In genomic region chr11:62025429-62026105, GRCh38 we compare ENCODE assay signal across 1 cellular context.
TF ChIP-seq lines count a peak whose summit lies in the region.

No MANE protein-coding gene starts in this region.

TF ChIP-seq in HEK293, 187 proteins besides CTCF, POLR2A, EP300 and RAD21 (continued from another document and continues in another):
- TF ChIP-seq ZNF280D (tag by site-specific recombination; IDR thresholded peaks at IDR 0.05): no peak
- TF ChIP-seq, protein P1, sequence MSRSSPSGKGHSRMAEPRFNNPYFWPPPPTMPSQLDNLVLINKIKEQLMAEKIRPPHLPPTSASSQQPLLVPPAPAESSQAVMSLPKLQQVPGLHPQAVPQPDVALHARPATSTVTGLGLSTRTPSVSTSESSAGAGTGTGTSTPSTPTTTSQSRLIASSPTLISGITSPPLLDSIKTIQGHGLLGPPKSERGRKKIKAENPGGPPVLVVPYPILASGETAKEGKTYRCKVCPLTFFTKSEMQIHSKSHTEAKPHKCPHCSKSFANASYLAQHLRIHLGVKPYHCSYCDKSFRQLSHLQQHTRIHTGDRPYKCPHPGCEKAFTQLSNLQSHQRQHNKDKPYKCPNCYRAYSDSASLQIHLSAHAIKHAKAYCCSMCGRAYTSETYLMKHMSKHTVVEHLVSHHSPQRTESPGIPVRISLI (tag by site-specific recombination; IDR thresholded peaks at IDR 0.05): no peak
- no peak for TF ChIP-seq ZBTB8A (tag by site-specific recombination; IDR thresholded peaks at IDR 0.05)
- TF ChIP-seq ZNF596 (tag by site-specific recombination; IDR thresholded peaks at IDR 0.05): no peak
- no peak for TF ChIP-seq FEZF1 (tag by site-specific recombination; IDR thresholded peaks at IDR 0.05)
- no peak for TF ChIP-seq ZNF26 (tag by site-specific recombination; IDR thresholded peaks at IDR 0.05)
- no peak for TF ChIP-seq ZBTB1 (tag by site-specific recombination; IDR thresholded peaks at IDR 0.05)
- no peak for TF ChIP-seq ZNF658 (tag by site-specific recombination; IDR thresholded peaks at IDR 0.05)
- no peak for TF ChIP-seq ZNF521 (tag by site-specific recombination; IDR thresholded peaks at IDR 0.05)
- TF ChIP-seq ELK4 (IDR thresholded peaks at IDR 0.05; ENCODE audit: borderline replicate concordance, low read depth, low read length): no peak
- TF ChIP-seq MEIS1 (CRISPR knock-in tag; IDR thresholded peaks at IDR 0.05; ENCODE audit: borderline replicate concordance): no peak
- TF ChIP-seq OSR2 (tag by site-specific recombination; IDR thresholded peaks at IDR 0.05): peak; percentile 43; the same call in 1 of the 2 replicates
- TF ChIP-seq ZFP41 (tag by site-specific recombination; IDR thresholded peaks at IDR 0.05; ENCODE audit: borderline replicate concordance): no peak
- TF ChIP-seq KLF10 (tag by site-specific recombination; IDR thresholded peaks at IDR 0.05): no peak
- peak; percentile 76 for TF ChIP-seq SP7 (tag by site-specific recombination; IDR thresholded peaks at IDR 0.05)
- TF ChIP-seq ZNF830 (tag by site-specific recombination; IDR thresholded peaks at IDR 0.05; ENCODE audit: low read depth): no peak
- TF ChIP-seq SCRT1 (tag by site-specific recombination; IDR thresholded peaks at IDR 0.05; ENCODE audit: borderline replicate concordance): no peak
- TF ChIP-seq ZNF571 (tag by site-specific recombination; IDR thresholded peaks at IDR 0.05): no peak
- TF ChIP-seq KLF8 (tag by site-specific recombination; IDR thresholded peaks at IDR 0.05): peak; percentile 25; the same call in 1 of the 2 replicates
- no peak for TF ChIP-seq HOXC10 (CRISPR knock-in tag; IDR thresholded peaks at IDR 0.05)
- TF ChIP-seq REPIN1 (tag by site-specific recombination; IDR thresholded peaks at IDR 0.05; ENCODE audit: low read depth): no peak
- TF ChIP-seq ZNF555 (tag by site-specific recombination; conservative IDR thresholded peaks at IDR 0.05): no peak
- TF ChIP-seq ZNF223 (tag by site-specific recombination; IDR thresholded peaks at IDR 0.05): no peak
- peak; percentile 46 for TF ChIP-seq SP3 (tag by site-specific recombination; IDR thresholded peaks at IDR 0.05)
- no peak for TF ChIP-seq GLIS2 (tag by site-specific recombination; IDR thresholded peaks at IDR 0.05)
- 0 out of 2 replicates have a peak, but pooled peaks have one; percentile 28 for TF ChIP-seq WT1 (tag by site-specific recombination; IDR thresholded peaks at IDR 0.05)
- TF ChIP-seq ZBTB17 (tag by site-specific recombination; IDR thresholded peaks at IDR 0.05): peak; percentile 68
- no peak for TF ChIP-seq ZNF626 (tag by site-specific recombination; IDR thresholded peaks at IDR 0.05)
- TF ChIP-seq BCL6B (tag by site-specific recombination; IDR thresholded peaks at IDR 0.05): no peak
- TF ChIP-seq TRIM28 (IDR thresholded peaks at IDR 0.05; ENCODE audit: borderline replicate concordance, low read length): peak; percentile 80; the same call in 1 of the 2 replicates
- no peak for TF ChIP-seq ZNF157 (tag by site-specific recombination; IDR thresholded peaks at IDR 0.05)
- TF ChIP-seq, protein P2, sequence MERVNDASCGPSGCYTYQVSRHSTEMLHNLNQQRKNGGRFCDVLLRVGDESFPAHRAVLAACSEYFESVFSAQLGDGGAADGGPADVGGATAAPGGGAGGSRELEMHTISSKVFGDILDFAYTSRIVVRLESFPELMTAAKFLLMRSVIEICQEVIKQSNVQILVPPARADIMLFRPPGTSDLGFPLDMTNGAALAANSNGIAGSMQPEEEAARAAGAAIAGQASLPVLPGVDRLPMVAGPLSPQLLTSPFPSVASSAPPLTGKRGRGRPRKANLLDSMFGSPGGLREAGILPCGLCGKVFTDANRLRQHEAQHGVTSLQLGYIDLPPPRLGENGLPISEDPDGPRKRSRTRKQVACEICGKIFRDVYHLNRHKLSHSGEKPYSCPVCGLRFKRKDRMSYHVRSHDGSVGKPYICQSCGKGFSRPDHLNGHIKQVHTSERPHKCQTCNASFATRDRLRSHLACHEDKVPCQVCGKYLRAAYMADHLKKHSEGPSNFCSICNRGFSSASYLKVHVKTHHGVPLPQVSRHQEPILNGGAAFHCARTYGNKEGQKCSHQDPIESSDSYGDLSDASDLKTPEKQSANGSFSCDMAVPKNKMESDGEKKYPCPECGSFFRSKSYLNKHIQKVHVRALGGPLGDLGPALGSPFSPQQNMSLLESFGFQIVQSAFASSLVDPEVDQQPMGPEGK (tag by site-specific recombination; IDR thresholded peaks at IDR 0.05): no peak
- TF ChIP-seq REST (tag by site-specific recombination; IDR thresholded peaks at IDR 0.05): no peak
- TF ChIP-seq, protein P3, sequence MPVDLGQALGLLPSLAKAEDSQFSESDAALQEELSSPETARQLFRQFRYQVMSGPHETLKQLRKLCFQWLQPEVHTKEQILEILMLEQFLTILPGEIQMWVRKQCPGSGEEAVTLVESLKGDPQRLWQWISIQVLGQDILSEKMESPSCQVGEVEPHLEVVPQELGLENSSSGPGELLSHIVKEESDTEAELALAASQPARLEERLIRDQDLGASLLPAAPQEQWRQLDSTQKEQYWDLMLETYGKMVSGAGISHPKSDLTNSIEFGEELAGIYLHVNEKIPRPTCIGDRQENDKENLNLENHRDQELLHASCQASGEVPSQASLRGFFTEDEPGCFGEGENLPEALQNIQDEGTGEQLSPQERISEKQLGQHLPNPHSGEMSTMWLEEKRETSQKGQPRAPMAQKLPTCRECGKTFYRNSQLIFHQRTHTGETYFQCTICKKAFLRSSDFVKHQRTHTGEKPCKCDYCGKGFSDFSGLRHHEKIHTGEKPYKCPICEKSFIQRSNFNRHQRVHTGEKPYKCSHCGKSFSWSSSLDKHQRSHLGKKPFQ (tag by site-specific recombination; IDR thresholded peaks at IDR 0.05): 0 out of 2 replicates have a peak, but pooled peaks have one; percentile 34
- TF ChIP-seq, protein P4, sequence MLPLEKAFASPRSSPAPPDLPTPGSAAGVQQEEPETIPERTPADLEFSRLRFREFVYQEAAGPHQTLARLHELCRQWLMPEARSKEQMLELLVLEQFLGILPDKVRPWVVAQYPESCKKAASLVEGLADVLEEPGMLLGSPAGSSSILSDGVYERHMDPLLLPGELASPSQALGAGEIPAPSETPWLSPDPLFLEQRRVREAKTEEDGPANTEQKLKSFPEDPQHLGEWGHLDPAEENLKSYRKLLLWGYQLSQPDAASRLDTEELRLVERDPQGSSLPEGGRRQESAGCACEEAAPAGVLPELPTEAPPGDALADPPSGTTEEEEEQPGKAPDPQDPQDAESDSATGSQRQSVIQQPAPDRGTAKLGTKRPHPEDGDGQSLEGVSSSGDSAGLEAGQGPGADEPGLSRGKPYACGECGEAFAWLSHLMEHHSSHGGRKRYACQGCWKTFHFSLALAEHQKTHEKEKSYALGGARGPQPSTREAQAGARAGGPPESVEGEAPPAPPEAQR (tag by site-specific recombination; IDR thresholded peaks at IDR 0.05): no peak
- TF ChIP-seq ZNF341 (tag by site-specific recombination; IDR thresholded peaks at IDR 0.05; ENCODE audit: low read depth): no peak
- no peak for TF ChIP-seq ZNF169 (tag by site-specific recombination; IDR thresholded peaks at IDR 0.05)
- TF ChIP-seq ZNF221 (tag by site-specific recombination; IDR thresholded peaks at IDR 0.05; ENCODE audit: borderline replicate concordance): no peak
- no peak for TF ChIP-seq PRDM6 (tag by site-specific recombination; IDR thresholded peaks at IDR 0.05)
- no peak for TF ChIP-seq ZNF132 (tag by site-specific recombination; IDR thresholded peaks at IDR 0.05; ENCODE audit: borderline replicate concordance)
- TF ChIP-seq ZNF24 (tag by site-specific recombination; IDR thresholded peaks at IDR 0.05): peak; percentile 57; the same call in 1 of the 2 replicates
- TF ChIP-seq KLF7 (tag by site-specific recombination; IDR thresholded peaks at IDR 0.05; ENCODE audit: borderline replicate concordance): peak; percentile 51; the same call in 1 of the 2 replicates
- TF ChIP-seq MYNN (tag by site-specific recombination; IDR thresholded peaks at IDR 0.05; ENCODE audit: borderline replicate concordance): no peak
- no peak for TF ChIP-seq ZNF155 (tag by site-specific recombination; IDR thresholded peaks at IDR 0.05)
- no peak for TF ChIP-seq ZSCAN30 (tag by site-specific recombination; IDR thresholded peaks at IDR 0.05)
